Comparison of ENCODE assay signal across 29 cellular contexts in genomic region chr13:49827336-49827735, GRCh38.
"Had no signal": no experiment of that assay in that cellular context is flagged by ENCODE, and none has a peak within 500 bp of the region (broad histone marks: within the 10 kb centered on the region; RNA-seq: fewer than 3 reads in every experiment).

No MANE protein-coding gene starts in this region.

- H3K36me3 ChIP-seq: stomach, suprapubic skin, thoracic aorta, thyroid gland, tibial artery, tibial nerve, transverse colon, upper lobe of left lung, upper lobe of right lung, uterus, vagina had no signal

- FAIRE-seq: urothelium cell line had no signal

- H3K27ac Mint-ChIP-seq: stimulated activated effector memory CD8-positive, alpha-beta T cell treated with anti-CD3 and anti-CD28 coated beads, Interleukin-12 subunit alpha, Interleukin-12 subunit beta, amount 100 ng/mL, for 72 hours; stimulated activated memory B cell treated with anti-CD40 and anti-IgM and Interleukin-4, amounts not matched to agents 10 μg/mL and 1 μg/mL and 100 μg/mL, for 72 hours; stimulated activated naive B cell treated with anti-CD40 and anti-IgM and Interleukin-4, amounts not matched to agents 10 μg/mL and 1 μg/mL and 100 μg/mL, for 72 hours; stimulated activated naive CD8-positive, alpha-beta T cell treated with anti-CD3 and anti-CD28 coated beads, Interleukin-15, amount 100 ng/mL, for 72 hours; stimulated activated naive CD8-positive, alpha-beta T cell treated with anti-CD3 and anti-CD28 coated beads, Interleukin-15, Interleukin-2, amounts not matched to agents 100 ng/mL and 50 ng/mL, for 24 hours; type B pancreatic cell had no signal

- H3K36me3 Mint-ChIP-seq: stimulated activated effector memory CD8-positive, alpha-beta T cell treated with anti-CD3 and anti-CD28 coated beads, Interleukin-12 subunit alpha, Interleukin-12 subunit beta, amount 100 ng/mL, for 72 hours; stimulated activated memory B cell treated with anti-CD40 and anti-IgM and Interleukin-4, amounts not matched to agents 10 μg/mL and 1 μg/mL and 100 μg/mL, for 72 hours; type B pancreatic cell had no signal

- ATAC-seq: stimulated activated effector memory CD8-positive, alpha-beta T cell treated with anti-CD3 and anti-CD28 coated beads, Interleukin-12 subunit alpha, Interleukin-12 subunit beta, amount 100 ng/mL, for 72 hours; stimulated activated memory B cell treated with anti-CD40 and anti-IgM and Interleukin-4, amounts not matched to agents 10 μg/mL and 1 μg/mL and 100 μg/mL, for 72 hours; stimulated activated naive B cell treated with anti-CD40 and anti-IgM and Interleukin-4, amounts not matched to agents 10 μg/mL and 1 μg/mL and 100 μg/mL, for 72 hours; stimulated activated naive CD8-positive, alpha-beta T cell treated with anti-CD3 and anti-CD28 coated beads, Interleukin-15, amount 100 ng/mL, for 72 hours; stimulated activated naive CD8-positive, alpha-beta T cell treated with anti-CD3 and anti-CD28 coated beads, Interleukin-15, Interleukin-2, amounts not matched to agents 100 U/mL and 50 U/mL, for 24 hours; upper lobe of right lung had no signal

- DNase-seq: stimulated activated CD4-positive, alpha-beta T cell treated with anti-CD3 and anti-CD28 coated beads, Interleukin-2, amount 100 ng/mL, for 48 hours; stimulated activated CD4-positive, alpha-beta T cell treated with anti-CD3 and anti-CD28 coated beads, Interleukin-4, amount 100 ng/mL, for 1 hour; stimulated activated CD4-positive, alpha-beta T cell treated with anti-CD3 and anti-CD28 coated beads, Interleukin-4, amount 100 ng/mL, for 24 hours; stimulated activated CD4-positive, alpha-beta T cell treated with anti-CD3 and anti-CD28 coated beads, Interleukin-4, amount 100 ng/mL, for 4 hours; stimulated activated CD8-positive, alpha-beta memory T cell treated with anti-CD3 and anti-CD28 coated beads, Interleukin-4, amount 100 ng/mL, for 48 hours; stimulated activated naive B cell treated with anti-CD40 and anti-IgM and Interleukin-4, amounts not matched to agents 10 μg/mL and 1 μg/mL and 100 μg/mL, for 72 hours; stimulated activated naive CD4-positive, alpha-beta T cell; stimulated activated naive CD4-positive, alpha-beta T cell treated with Interleukin-2 at 50 U/mL for 16 hours; stimulated activated naive CD8-positive, alpha-beta T cell treated with anti-CD3 and anti-CD28 coated beads, Interleukin-15, amount 100 ng/mL, for 72 hours; stimulated activated naive CD8-positive, alpha-beta T cell treated with anti-CD3 and anti-CD28 coated beads, Interleukin-15, Interleukin-2, amounts not matched to agents 100 U/mL and 50 U/mL, for 24 hours; stomach; substantia nigra; testis; thyroid gland; tibial artery; transverse colon; trophoblast cell; upper lobe of left lung; upper lobe of right lung; uterus had no signal

- H3K4me3 ChIP-seq: stomach, suprapubic skin, testis, thoracic aorta, thyroid gland, tibial artery, tibial nerve, transverse colon, upper lobe of left lung, upper lobe of right lung, uterus, vagina had no signal

- H3K9me3 ChIP-seq: testis, thoracic aorta, thyroid gland, transverse colon, upper lobe of left lung, upper lobe of right lung, uterus, vagina had no signal

- H3K4me1 ChIP-seq: stomach, suprapubic skin, thyroid gland, tibial artery, transverse colon, upper lobe of left lung, upper lobe of right lung, uterus, vagina had no signal

- H3K27ac ChIP-seq: stomach, suprapubic skin, testis, thoracic aorta, thyroid gland, tibial artery, tibial nerve, transverse colon, upper lobe of left lung, upper lobe of right lung, vagina had no signal

- H3K4me1 Mint-ChIP-seq: stimulated activated effector memory CD8-positive, alpha-beta T cell treated with anti-CD3 and anti-CD28 coated beads, Interleukin-12 subunit alpha, Interleukin-12 subunit beta, amount 100 ng/mL, for 72 hours had no signal

- H3K27me3 ChIP-seq: stomach, suprapubic skin, testis, thyroid gland, tibial artery, tibial nerve, transverse colon, upper lobe of left lung, upper lobe of right lung, uterus, vagina had no signal

- H3K4me3 Mint-ChIP-seq: stimulated activated effector memory CD8-positive, alpha-beta T cell treated with anti-CD3 and anti-CD28 coated beads, Interleukin-12 subunit alpha, Interleukin-12 subunit beta, amount 100 ng/mL, for 72 hours; stimulated activated memory B cell treated with anti-CD40 and anti-IgM and Interleukin-4, amounts not matched to agents 10 μg/mL and 1 μg/mL and 100 μg/mL, for 72 hours; stimulated activated naive B cell treated with anti-CD40 and anti-IgM and Interleukin-4, amounts not matched to agents 10 μg/mL and 1 μg/mL and 100 μg/mL, for 72 hours; stimulated activated naive CD8-positive, alpha-beta T cell treated with anti-CD3 and anti-CD28 coated beads, Interleukin-15, amount 100 ng/mL, for 72 hours; stimulated activated naive CD8-positive, alpha-beta T cell treated with anti-CD3 and anti-CD28 coated beads, Interleukin-15, Interleukin-2, amounts not matched to agents 100 ng/mL and 50 ng/mL, for 24 hours; type B pancreatic cell had no signal
